ENCODE assay signal across 1 cellular context in the genomic region with DNA sequence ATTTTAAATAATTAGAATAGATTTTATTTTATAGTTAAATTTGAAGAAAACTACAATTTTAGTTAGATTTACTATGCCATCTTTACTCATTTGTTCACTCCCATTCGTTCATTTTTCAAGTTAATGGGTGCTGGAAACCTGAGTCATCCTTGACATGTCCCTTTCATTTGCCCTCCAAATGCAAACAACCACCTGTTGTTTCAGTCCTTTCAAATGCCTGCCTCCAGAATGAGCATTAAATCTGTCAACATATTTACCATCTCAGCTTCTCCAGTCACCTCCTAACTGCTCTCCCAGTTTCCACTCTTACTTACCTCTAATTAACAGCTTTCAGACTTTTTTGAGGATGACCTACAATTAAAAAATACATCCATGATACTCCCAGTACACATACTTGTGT.
TF ChIP-seq lines count a peak whose summit lies in the region.

No MANE protein-coding gene starts in this region.

TF ChIP-seq in HepG2, 621 proteins besides CTCF, POLR2A, EP300 and RAD21 (continued from another document and continues in another):
- TF ChIP-seq SOX5 (CRISPR knock-in tag; IDR thresholded peaks at IDR 0.05; ENCODE audit: borderline replicate concordance) (peak; percentile 77), IKZF5 (CRISPR knock-in tag; IDR thresholded peaks at IDR 0.05) (peak; percentile 42; the same call in 1 of the 2 replicates), TOE1 (CRISPR knock-in tag; IDR thresholded peaks at IDR 0.05) (no peak), LCORL (IDR thresholded peaks at IDR 0.05) (no peak), LCORL (CRISPR knock-in tag; IDR thresholded peaks at IDR 0.05) (no peak), FOXA3 (CRISPR knock-in tag; IDR thresholded peaks at IDR 0.05) (peak; percentile 81), TCF7 (IDR thresholded peaks at IDR 0.05; ENCODE audit: low read depth) (peak; percentile 47; the same call in 1 of the 2 replicates), ZFY (CRISPR knock-in tag; IDR thresholded peaks at IDR 0.05) (no peak), SRSF4 (IDR thresholded peaks at IDR 0.05; ENCODE audit: low read depth, low read length, poor library complexity, severe bottlenecking) (no peak), CENPBD1 (CRISPR knock-in tag; IDR thresholded peaks at IDR 0.05; ENCODE audit: borderline replicate concordance, low read depth) (no peak), RBFOX2 (IDR thresholded peaks at IDR 0.05; ENCODE audit: low read depth, low read length) (no peak), GATAD2A (CRISPR knock-in tag; IDR thresholded peaks at IDR 0.05) (peak; percentile 57), EHMT2 (IDR thresholded peaks at IDR 0.05; ENCODE audit: borderline replicate concordance, low read depth, low read length) (no peak), ZUFSP (CRISPR knock-in tag; IDR thresholded peaks at IDR 0.05; ENCODE audit: borderline replicate concordance) (no peak), ZMYM4 (CRISPR knock-in tag; IDR thresholded peaks at IDR 0.05) (0 out of 2 replicates have a peak, but pooled peaks have one; percentile 26), TSC22D2 (CRISPR knock-in tag; IDR thresholded peaks at IDR 0.05; ENCODE audit: borderline replicate concordance) (no peak), FOXA1 (IDR thresholded peaks at IDR 0.05) (no peak), FOXA1 (CRISPR knock-in tag; IDR thresholded peaks at IDR 0.05) (peak; percentile 71; the same call in 1 of the 2 replicates), FOSL2 (CRISPR knock-in tag; IDR thresholded peaks at IDR 0.05) (peak; percentile 84), MED1 (CRISPR knock-in tag; IDR thresholded peaks at IDR 0.05) (0 out of 2 replicates have a peak, but pooled peaks have one; percentile 40), FIP1L1 (IDR thresholded peaks at IDR 0.05; ENCODE audit: borderline replicate concordance, insufficient read depth, low read depth, low read length) (no peak), POGZ (CRISPR knock-in tag; IDR thresholded peaks at IDR 0.05) (peak; percentile 45), HOXA3 (CRISPR knock-in tag; IDR thresholded peaks at IDR 0.05) (no peak), ZSCAN21 (CRISPR knock-in tag; IDR thresholded peaks at IDR 0.05; ENCODE audit: borderline replicate concordance) (no peak), ZNF34 (CRISPR knock-in tag; IDR thresholded peaks at IDR 0.05; ENCODE audit: borderline replicate concordance) (no peak), ZNF737 (CRISPR knock-in tag; IDR thresholded peaks at IDR 0.05; ENCODE audit: borderline replicate concordance) (no peak), ZNF138 (CRISPR knock-in tag; IDR thresholded peaks at IDR 0.05; ENCODE audit: low read depth) (no peak), RXRB (CRISPR knock-in tag; IDR thresholded peaks at IDR 0.05; ENCODE audit: borderline replicate concordance) (peak; percentile 57), ZFP1 (CRISPR knock-in tag; IDR thresholded peaks at IDR 0.05) (no peak), ISL2 (CRISPR knock-in tag; IDR thresholded peaks at IDR 0.05) (0 out of 2 replicates have a peak, but pooled peaks have one; percentile 36), SMARCC2 (IDR thresholded peaks at IDR 0.05) (no peak), UBTF (CRISPR knock-in tag; IDR thresholded peaks at IDR 0.05) (no peak), SRF (IDR thresholded peaks at IDR 0.05; ENCODE audit: low read depth, low read length) (no peak), ZFP36L2 (CRISPR knock-in tag; IDR thresholded peaks at IDR 0.05) (no peak), TBL1XR1 (IDR thresholded peaks at IDR 0.05; ENCODE audit: borderline replicate concordance, low read length, partially characterized antibody) (no peak), NRL (CRISPR knock-in tag; IDR thresholded peaks at IDR 0.05; ENCODE audit: borderline replicate concordance) (no peak), FOXO1 (CRISPR knock-in tag; IDR thresholded peaks at IDR 0.05) (peak; percentile 57; the same call in 1 of the 2 replicates), CERS6 (CRISPR knock-in tag; IDR thresholded peaks at IDR 0.05) (no peak), ZKSCAN5 (CRISPR knock-in tag; IDR thresholded peaks at IDR 0.05) (peak; percentile 84), ZNF615 (CRISPR knock-in tag; IDR thresholded peaks at IDR 0.05; ENCODE audit: borderline replicate concordance) (no peak), MYC (CRISPR knock-in tag; IDR thresholded peaks at IDR 0.05; ENCODE audit: borderline replicate concordance) (no peak)
- TF ChIP-seq, protein P1, sequence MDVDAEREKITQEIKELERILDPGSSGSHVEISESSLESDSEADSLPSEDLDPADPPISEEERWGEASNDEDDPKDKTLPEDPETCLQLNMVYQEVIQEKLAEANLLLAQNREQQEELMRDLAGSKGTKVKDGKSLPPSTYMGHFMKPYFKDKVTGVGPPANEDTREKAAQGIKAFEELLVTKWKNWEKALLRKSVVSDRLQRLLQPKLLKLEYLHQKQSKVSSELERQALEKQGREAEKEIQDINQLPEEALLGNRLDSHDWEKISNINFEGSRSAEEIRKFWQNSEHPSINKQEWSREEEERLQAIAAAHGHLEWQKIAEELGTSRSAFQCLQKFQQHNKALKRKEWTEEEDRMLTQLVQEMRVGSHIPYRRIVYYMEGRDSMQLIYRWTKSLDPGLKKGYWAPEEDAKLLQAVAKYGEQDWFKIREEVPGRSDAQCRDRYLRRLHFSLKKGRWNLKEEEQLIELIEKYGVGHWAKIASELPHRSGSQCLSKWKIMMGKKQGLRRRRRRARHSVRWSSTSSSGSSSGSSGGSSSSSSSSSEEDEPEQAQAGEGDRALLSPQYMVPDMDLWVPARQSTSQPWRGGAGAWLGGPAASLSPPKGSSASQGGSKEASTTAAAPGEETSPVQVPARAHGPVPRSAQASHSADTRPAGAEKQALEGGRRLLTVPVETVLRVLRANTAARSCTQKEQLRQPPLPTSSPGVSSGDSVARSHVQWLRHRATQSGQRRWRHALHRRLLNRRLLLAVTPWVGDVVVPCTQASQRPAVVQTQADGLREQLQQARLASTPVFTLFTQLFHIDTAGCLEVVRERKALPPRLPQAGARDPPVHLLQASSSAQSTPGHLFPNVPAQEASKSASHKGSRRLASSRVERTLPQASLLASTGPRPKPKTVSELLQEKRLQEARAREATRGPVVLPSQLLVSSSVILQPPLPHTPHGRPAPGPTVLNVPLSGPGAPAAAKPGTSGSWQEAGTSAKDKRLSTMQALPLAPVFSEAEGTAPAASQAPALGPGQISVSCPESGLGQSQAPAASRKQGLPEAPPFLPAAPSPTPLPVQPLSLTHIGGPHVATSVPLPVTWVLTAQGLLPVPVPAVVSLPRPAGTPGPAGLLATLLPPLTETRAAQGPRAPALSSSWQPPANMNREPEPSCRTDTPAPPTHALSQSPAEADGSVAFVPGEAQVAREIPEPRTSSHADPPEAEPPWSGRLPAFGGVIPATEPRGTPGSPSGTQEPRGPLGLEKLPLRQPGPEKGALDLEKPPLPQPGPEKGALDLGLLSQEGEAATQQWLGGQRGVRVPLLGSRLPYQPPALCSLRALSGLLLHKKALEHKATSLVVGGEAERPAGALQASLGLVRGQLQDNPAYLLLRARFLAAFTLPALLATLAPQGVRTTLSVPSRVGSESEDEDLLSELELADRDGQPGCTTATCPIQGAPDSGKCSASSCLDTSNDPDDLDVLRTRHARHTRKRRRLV (CRISPR knock-in tag; IDR thresholded peaks at IDR 0.05): no peak
- TF ChIP-seq, protein P2, sequence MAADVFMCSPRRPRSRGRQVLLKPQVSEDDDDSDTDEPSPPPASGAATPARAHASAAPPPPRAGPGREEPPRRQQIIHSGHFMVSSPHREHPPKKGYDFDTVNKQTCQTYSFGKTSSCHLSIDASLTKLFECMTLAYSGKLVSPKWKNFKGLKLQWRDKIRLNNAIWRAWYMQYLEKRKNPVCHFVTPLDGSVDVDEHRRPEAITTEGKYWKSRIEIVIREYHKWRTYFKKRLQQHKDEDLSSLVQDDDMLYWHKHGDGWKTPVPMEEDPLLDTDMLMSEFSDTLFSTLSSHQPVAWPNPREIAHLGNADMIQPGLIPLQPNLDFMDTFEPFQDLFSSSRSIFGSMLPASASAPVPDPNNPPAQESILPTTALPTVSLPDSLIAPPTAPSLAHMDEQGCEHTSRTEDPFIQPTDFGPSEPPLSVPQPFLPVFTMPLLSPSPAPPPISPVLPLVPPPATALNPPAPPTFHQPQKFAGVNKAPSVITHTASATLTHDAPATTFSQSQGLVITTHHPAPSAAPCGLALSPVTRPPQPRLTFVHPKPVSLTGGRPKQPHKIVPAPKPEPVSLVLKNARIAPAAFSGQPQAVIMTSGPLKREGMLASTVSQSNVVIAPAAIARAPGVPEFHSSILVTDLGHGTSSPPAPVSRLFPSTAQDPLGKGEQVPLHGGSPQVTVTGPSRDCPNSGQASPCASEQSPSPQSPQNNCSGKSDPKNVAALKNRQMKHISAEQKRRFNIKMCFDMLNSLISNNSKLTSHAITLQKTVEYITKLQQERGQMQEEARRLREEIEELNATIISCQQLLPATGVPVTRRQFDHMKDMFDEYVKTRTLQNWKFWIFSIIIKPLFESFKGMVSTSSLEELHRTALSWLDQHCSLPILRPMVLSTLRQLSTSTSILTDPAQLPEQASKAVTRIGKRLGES (CRISPR knock-in tag; IDR thresholded peaks at IDR 0.05; ENCODE audit: borderline replicate concordance): no peak
- TF ChIP-seq, protein P3, sequence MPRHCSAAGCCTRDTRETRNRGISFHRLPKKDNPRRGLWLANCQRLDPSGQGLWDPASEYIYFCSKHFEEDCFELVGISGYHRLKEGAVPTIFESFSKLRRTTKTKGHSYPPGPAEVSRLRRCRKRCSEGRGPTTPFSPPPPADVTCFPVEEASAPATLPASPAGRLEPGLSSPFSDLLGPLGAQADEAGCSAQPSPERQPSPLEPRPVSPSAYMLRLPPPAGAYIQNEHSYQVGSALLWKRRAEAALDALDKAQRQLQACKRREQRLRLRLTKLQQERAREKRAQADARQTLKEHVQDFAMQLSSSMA (CRISPR knock-in tag; IDR thresholded peaks at IDR 0.05): no peak
- TF ChIP-seq, protein P4, sequence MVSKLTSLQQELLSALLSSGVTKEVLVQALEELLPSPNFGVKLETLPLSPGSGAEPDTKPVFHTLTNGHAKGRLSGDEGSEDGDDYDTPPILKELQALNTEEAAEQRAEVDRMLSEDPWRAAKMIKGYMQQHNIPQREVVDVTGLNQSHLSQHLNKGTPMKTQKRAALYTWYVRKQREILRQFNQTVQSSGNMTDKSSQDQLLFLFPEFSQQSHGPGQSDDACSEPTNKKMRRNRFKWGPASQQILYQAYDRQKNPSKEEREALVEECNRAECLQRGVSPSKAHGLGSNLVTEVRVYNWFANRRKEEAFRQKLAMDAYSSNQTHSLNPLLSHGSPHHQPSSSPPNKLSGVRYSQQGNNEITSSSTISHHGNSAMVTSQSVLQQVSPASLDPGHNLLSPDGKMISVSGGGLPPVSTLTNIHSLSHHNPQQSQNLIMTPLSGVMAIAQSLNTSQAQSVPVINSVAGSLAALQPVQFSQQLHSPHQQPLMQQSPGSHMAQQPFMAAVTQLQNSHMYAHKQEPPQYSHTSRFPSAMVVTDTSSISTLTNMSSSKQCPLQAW (CRISPR knock-in tag; IDR thresholded peaks at IDR 0.05): peak; percentile 36; the same call in 1 of the 2 replicates
- TF ChIP-seq, protein P5, sequence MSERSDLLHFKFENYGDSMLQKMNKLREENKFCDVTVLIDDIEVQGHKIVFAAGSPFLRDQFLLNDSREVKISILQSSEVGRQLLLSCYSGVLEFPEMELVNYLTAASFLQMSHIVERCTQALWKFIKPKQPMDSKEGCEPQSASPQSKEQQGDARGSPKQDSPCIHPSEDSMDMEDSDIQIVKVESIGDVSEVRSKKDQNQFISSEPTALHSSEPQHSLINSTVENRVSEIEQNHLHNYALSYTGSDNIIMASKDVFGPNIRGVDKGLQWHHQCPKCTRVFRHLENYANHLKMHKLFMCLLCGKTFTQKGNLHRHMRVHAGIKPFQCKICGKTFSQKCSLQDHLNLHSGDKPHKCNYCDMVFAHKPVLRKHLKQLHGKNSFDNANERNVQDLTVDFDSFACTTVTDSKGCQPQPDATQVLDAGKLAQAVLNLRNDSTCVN (CRISPR knock-in tag; IDR thresholded peaks at IDR 0.05; ENCODE audit: borderline replicate concordance): no peak
